ENCODE assay signal across 8 cellular contexts in genomic region chr1:197526736-197527371, GRCh38.
DNase-seq lines count a peak whose midpoint lies in the region; ATAC-seq and TF ChIP-seq lines count a peak whose summit lies in the region.

No MANE protein-coding gene starts in this region.

- no peak for TF ChIP-seq POLR2A in uterus (IDR thresholded peaks at IDR 0.05)

- TF ChIP-seq CTCF in LNCaP clone FGC (IDR thresholded peaks at IDR 0.05; ENCODE audit: control insufficient read depth, extremely low read depth, insufficient read depth) = peak; percentile 48
- peak; percentile 47 for TF ChIP-seq CTCF in SU-DHL-6 (IDR thresholded peaks at IDR 0.05; ENCODE audit: insufficient read depth, low read length, poor library complexity, severe bottlenecking)
- peak; percentile 33 to 65 (median 52) for TF ChIP-seq CTCF in uterus (IDR thresholded peaks at IDR 0.05)

- H3K27me3 ChIP-seq in SU-DHL-6 (ENCODE audit: low read length) (no peaks in the 10 kb centered on the region), uterus (no peaks in the 10 kb centered on the region)

- H3K9me3 ChIP-seq in SU-DHL-6 (ENCODE audit: insufficient read depth, low read length) (no peaks in the 10 kb centered on the region), uterus (no peaks in the 10 kb centered on the region)

- H3K4me3 ChIP-seq in LNCaP clone FGC (ENCODE audit: low read depth, low read length) = no peak overlapping the region
- no peak overlapping the region for H3K4me3 ChIP-seq in SU-DHL-6 (ENCODE audit: insufficient read depth, low read length, poor library complexity, severe bottlenecking)
- H3K4me3 ChIP-seq in uterus = no peak overlapping the region

- DNase-seq in DMS 273 (lab: John Stamatoyannopoulos, UW; ENCODE audit: unreplicated experiment) = peak; percentile 63
- DNase-seq in DMS 273 treated with DMSO at 0.1 percent for 48 hours (lab: John Stamatoyannopoulos, UW) = no peak
- DNase-seq in LNCaP clone FGC (ENCODE audit: low read depth) = no peak
- DNase-seq in glomerular endothelial cell (ENCODE audit: extremely low read depth, low read depth, low spot score) = peak; percentile 14
- no peak for DNase-seq in uterus
- DNase-seq in stimulated activated CD4-positive, alpha-beta T cell treated with anti-CD3 and anti-CD28 coated beads, Interleukin-12 subunit alpha, Interleukin-12 subunit beta, amount 100 ng/mL, for 4 hours = no peak

- H3K79me2 ChIP-seq in SU-DHL-6 (ENCODE audit: insufficient read depth, low read length) = no peaks in the 10 kb centered on the region

- intact Hi-C loops in uterus (cut with DNase I; ENCODE audit: low total_unique reads) = no loop called here

- no peak overlapping the region for H3K4me2 ChIP-seq in SU-DHL-6 (ENCODE audit: low read depth, low read length, poor library complexity, severe bottlenecking)

- H2AFZ ChIP-seq in SU-DHL-6 (ENCODE audit: low read depth, low read length, severe bottlenecking) = no peak overlapping the region

- ATAC-seq in GM21529 (IDR thresholded peaks at IDR 0.05; ENCODE audit: unreplicated experiment) = no peak

- no peaks in the 10 kb centered on the region for H3K9me2 ChIP-seq in SU-DHL-6 (replicated peaks; ENCODE audit: insufficient read depth, low read length)

- H3K27ac ChIP-seq in SU-DHL-6 (ENCODE audit: low read depth, low read length) = no peak overlapping the region
- no peak overlapping the region for H3K27ac ChIP-seq in uterus

- no peaks in the 10 kb centered on the region for H3K4me1 ChIP-seq in uterus

- H3K9ac ChIP-seq in SU-DHL-6 (ENCODE audit: low read length) = no peak overlapping the region

- peaks cover 17% of the 10 kb centered on the region; the same call in 1 of the 2 replicates for H3F3A ChIP-seq in SU-DHL-6 (ENCODE audit: insufficient read depth)

- H4K20me1 ChIP-seq in SU-DHL-6 (ENCODE audit: low read depth, low read length) = no peaks in the 10 kb centered on the region; the same call in 1 of the 2 replicates

- H3K36me3 ChIP-seq in SU-DHL-6 (ENCODE audit: low read length) (0 out of 2 replicates have a peak, but pooled peaks cover 2% of the 10 kb centered on the region), uterus (no peaks in the 10 kb centered on the region)

Comparison
In these comparisons a context has a peak if more than half of its experiments do, and no peak if none do; other contexts are left out.
1. DNase-seq: peak in DMS 273 (single experiment) and glomerular endothelial cell (single experiment); none in DMS 273 treated with DMSO at 0.1 percent for 48 hours (single experiment), LNCaP clone FGC (single experiment), uterus (0 of 2) and stimulated activated CD4-positive, alpha-beta T cell treated with anti-CD3 and anti-CD28 coated beads, Interleukin-12 subunit alpha, Interleukin-12 subunit beta, amount 100 ng/mL, for 4 hours (single experiment).
2. Peak in every context shown above with its lines, with median percentiles within 50 percentile points of each other: CTCF ChIP-seq.